In the genomic region with DNA sequence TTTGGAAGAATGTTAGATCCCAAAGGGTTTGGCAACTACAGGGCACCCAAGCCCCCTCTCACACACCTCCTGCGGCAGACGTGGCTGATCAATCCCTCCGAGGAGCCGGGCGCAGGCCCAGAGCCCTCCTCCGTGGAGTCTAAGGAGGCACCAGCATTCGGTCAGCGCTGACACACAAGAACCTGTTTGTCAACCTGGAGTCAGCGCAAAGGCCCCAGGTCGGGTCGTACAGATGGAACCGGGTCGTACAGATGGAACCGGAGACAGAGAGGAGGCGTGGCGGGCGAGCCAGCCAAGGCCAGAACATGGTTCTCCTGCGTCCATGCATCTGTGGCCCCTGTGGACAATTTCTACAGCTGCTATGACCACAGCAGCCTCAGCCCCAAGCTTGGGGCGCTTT, we compare ENCODE assay signal across 16 cellular contexts.
DNase-seq lines count a peak whose midpoint lies in the region; ATAC-seq and TF ChIP-seq lines count a peak whose summit lies in the region.
"Had no signal": no experiment of that assay in that cellular context is flagged by ENCODE, and none has a peak within 500 bp of the region (broad histone marks: within the 10 kb centered on the region; RNA-seq: fewer than 3 reads in every experiment).

No MANE protein-coding gene starts in this region.

- TF ChIP-seq CTCF in right lobe of liver (IDR thresholded peaks at IDR 0.05) (no peak), testis (IDR thresholded peaks at IDR 0.05) (no peak)

- H3K27me3 ChIP-seq in BLaER1: no peaks in the 10 kb centered on the region
- H3K27me3 ChIP-seq in adipocyte (replicated peaks; ENCODE audit: control insufficient read depth, insufficient read depth, low read length): no peaks in the 10 kb centered on the region
- H3K27me3 ChIP-seq in right lobe of liver: no peaks in the 10 kb centered on the region
- peaks cover 0 to 15% (median 14%) of the 10 kb centered on the region in 3 donors for H3K27me3 ChIP-seq in skeletal muscle tissue (ENCODE audit: control insufficient read depth in 3 of 3, insufficient read depth in 3 of 3, low read length in 3 of 3)
- no peaks in the 10 kb centered on the region for H3K27me3 ChIP-seq in testis

- peak overlapping the region; percentile 90 for H3K4me2 ChIP-seq in BLaER1

- H3K4me1 ChIP-seq in BLaER1 (peaks cover 43% of the 10 kb centered on the region), adipocyte (ENCODE audit: control insufficient read depth, insufficient read depth, low read length) (peaks cover 10% of the 10 kb centered on the region), right lobe of liver (peaks cover 0 to 7% (median 3%) of the 10 kb centered on the region in 4 donors), skeletal muscle tissue (ENCODE audit: control insufficient read depth in 3 of 3, insufficient read depth in 3 of 3, low read length in 3 of 3) (peaks cover 7 to 27% (median 23%) of the 10 kb centered on the region in 3 donors), testis (peaks cover 3% of the 10 kb centered on the region)

- ATAC-seq in right lobe of liver (no peak), left colon (no peak)
- ATAC-seq: esophagus mucosa had no signal

- WGBS in right lobe of liver (ENCODE audit: insufficient coverage, low coverage, low lambda C conversion rate, missing lambda C conversion rate): 80% methylated on average over 2 of the region's 19 CpGs
- WGBS in testis, 2 donors: 81 to 87% methylated on average over 11 to 19 of the region's 19 CpGs

- H3K36me3 ChIP-seq in BLaER1 (peaks cover 59% of the 10 kb centered on the region), adipocyte (ENCODE audit: control insufficient read depth, insufficient read depth, low read length, severe bottlenecking) (no peaks in the 10 kb centered on the region), right lobe of liver (peaks cover 0 to 5% (median 0%) of the 10 kb centered on the region in 4 donors), skeletal muscle tissue (ENCODE audit: control insufficient read depth in 3 of 3, insufficient read depth in 3 of 3, low read length in 3 of 3) (no peaks in the 10 kb centered on the region), testis (ENCODE audit: low read depth, missing control alignments) (no peaks in the 10 kb centered on the region)

- no peak for DNase-seq in adipocyte (ENCODE audit: low read depth)
- DNase-seq in right lobe of liver: no peak
- DNase-seq in left colon: no peak
- DNase-seq in testis: no peak
- no peak for DNase-seq in activated CD8-positive, alpha-beta memory T cell treated with anti-CD3 and anti-CD28 coated beads, Interleukin-2, amount 50 U/mL, for 48 hours
- DNase-seq in COLO829 (ENCODE audit: low spot score): no peak
- DNase-seq: activated CD4-positive, alpha-beta memory T cell treated with anti-CD3 and anti-CD28 coated beads for 36 hours; amniotic stem cell; cortex of kidney; DMS153; NCI-H2029 treated with DMSO at 0.1 percent for 48 hours; NCI-H524 had no signal

- H3K9me3 ChIP-seq in BLaER1 (peaks cover 25% of the 10 kb centered on the region), adipocyte (ENCODE audit: control insufficient read depth, low read length) (peaks cover 6% of the 10 kb centered on the region), right lobe of liver (no peaks in the 10 kb centered on the region), skeletal muscle tissue (ENCODE audit: control insufficient read depth in 3 of 3, low read length in 3 of 3) (peaks cover 0 to 3% (median 0%) of the 10 kb centered on the region in 3 donors), testis (no peaks in the 10 kb centered on the region)

- intact Hi-C loops in right lobe of liver (cut with DNase I): no loop called here
- intact Hi-C loops in left colon (cut with DNase I, micrococcal nuclease): no loop called here
- intact Hi-C loops in testis (cut with DNase I; ENCODE audit: low total_unique reads): no loop called here

- H3K4me3 ChIP-seq in BLaER1 (peak overlapping the region; percentile 42; the same call in 1 of the 2 replicates), adipocyte (ENCODE audit: low read length) (peak overlapping the region; percentile 71), right lobe of liver (no peak overlapping the region), skeletal muscle tissue (ENCODE audit: low read length in 3 of 3) (peak overlapping the region in 2 of 3 donors; percentile 32 to 52), testis (no peak overlapping the region)
- H3K4me3 ChIP-seq: SK-N-MC had no signal

- H4K20me1 ChIP-seq in BLaER1: peaks cover 75% of the 10 kb centered on the region

- H3K27ac ChIP-seq in BLaER1: peak overlapping the region; percentile 60; the same call in 1 of the 2 replicates
- H3K27ac ChIP-seq in right lobe of liver: peak overlapping the region; percentile 36 to 75 (median 63)
- H3K27ac ChIP-seq in skeletal muscle tissue (ENCODE audit: low read depth, low read length): peak overlapping the region; percentile 54
- peak overlapping the region in 1 of 2 donors; percentile 59 for H3K27ac ChIP-seq in testis
- H3K27ac ChIP-seq: SK-N-MC had no signal

- TF ChIP-seq POLR2A in right lobe of liver (IDR thresholded peaks at IDR 0.05) (no peak), testis (IDR thresholded peaks at IDR 0.05) (no peak)

- H3K9ac ChIP-seq in BLaER1: peak overlapping the region; percentile 61
- H3K9ac ChIP-seq in adipocyte (ENCODE audit: low read length): peak overlapping the region; percentile 73
- H3K9ac ChIP-seq in skeletal muscle tissue (ENCODE audit: low read depth in 1 of 3, low read length in 3 of 3): peak overlapping the region in 2 of 3 donors; percentile 33 to 43

Comparison
In these comparisons a context has a peak if more than half of its experiments do, and no peak if none do; other contexts are left out.
1. H3K4me3 ChIP-seq: peak in BLaER1 (single experiment), adipocyte (single experiment) and skeletal muscle tissue (2 of 3); none in right lobe of liver (0 of 3) and testis (0 of 2).
2. Peak in every context shown above with its lines, with median percentiles within 50 percentile points of each other: H3K9ac ChIP-seq.